8 cellular contexts compared by ENCODE assay signal in genomic region chr18:50967714-50968661, GRCh38. TPM values are rescaled to one million over a fixed set of nuclear protein-coding genes. Genes with fewer than 3 reads are reported as not detected.
DNase-seq lines count a peak whose midpoint lies in the region; ATAC-seq, FAIRE-seq and TF ChIP-seq lines count a peak whose summit lies in the region.

Gene ELAC1, plus strand, starts transcription at chr18:50968040. Its CDS starts 6,365 bp downstream, at chr18:50974405.

- FAIRE-seq in GM12892 (lab: Jason Lieb, UNC), result peak; percentile 97

- TF ChIP-seq POLR2A in GM12892 (IDR thresholded peaks at IDR 0.05; ENCODE audit: low read depth, low read length) (peak; percentile 94), uterus (IDR thresholded peaks at IDR 0.05) (peak; percentile 35 to 91)

- intact Hi-C loops in left ventricle myocardium superior (cut with micrococcal nuclease) (no loop called here), uterus (cut with DNase I; ENCODE audit: low total_unique reads) (no loop called here)

- peak; percentile 77 for DNase-seq in GM12892 (ENCODE audit: insufficient read length)
- DNase-seq in NCI-H1105 treated with DMSO at 0.1 percent for 48 hours (lab: John Stamatoyannopoulos, UW), result peak; percentile 85
- peak in 52 of 56 donors; percentile 16 to 84 (median 66) for DNase-seq in amygdala (lab: John Stamatoyannopoulos, UW)
- DNase-seq in left ventricle myocardium superior, result peak; percentile 91
- peak; percentile 35 for DNase-seq in pulmonary artery endothelial cell (ENCODE audit: low read depth, low spot score)
- DNase-seq in uterus, result peak; percentile 62 to 77

- H3K27me3 ChIP-seq in uterus, result no peaks in the 10 kb centered on the region

- no peaks in the 10 kb centered on the region for H3K27me3 Mint-ChIP-seq in T-helper 1 cell treated with Interleukin-12 subunit alpha and Interleukin-12 subunit beta and Interleukin-4 antibody, amounts not matched to agents 30 μg/mL and 1 μg/mL, for 36 hours (ENCODE audit: low read depth)

- H3K4me1 ChIP-seq in uterus, result peaks cover 0 to 10% of the 10 kb centered on the region in 2 donors

- H3K27ac ChIP-seq in uterus, result peak within 1 kb of the TSS; percentile 89 to 94

- H3K9me3 Mint-ChIP-seq in T-helper 1 cell treated with Interleukin-12 subunit alpha and Interleukin-12 subunit beta and Interleukin-4 antibody, amounts not matched to agents 30 μg/mL and 1 μg/mL, for 36 hours, result peaks cover 11% of the 10 kb centered on the region

- peak within 1 kb of the TSS; percentile 92 for H3K27ac Mint-ChIP-seq in T-helper 1 cell treated with Interleukin-12 subunit alpha and Interleukin-12 subunit beta and Interleukin-4 antibody, amounts not matched to agents 30 μg/mL and 1 μg/mL, for 36 hours

- H3K9me3 ChIP-seq in uterus, result no peaks in the 10 kb centered on the region

- no peaks in the 10 kb centered on the region for H3K36me3 ChIP-seq in uterus

- ATAC-seq in HG02678 (IDR thresholded peaks at IDR 0.05; ENCODE audit: unreplicated experiment) (peak; percentile 96), left ventricle myocardium superior (peak; percentile 99)

- peak within 1 kb of the TSS; percentile 85 for H3K4me3 Mint-ChIP-seq in T-helper 1 cell treated with Interleukin-12 subunit alpha and Interleukin-12 subunit beta and Interleukin-4 antibody, amounts not matched to agents 30 μg/mL and 1 μg/mL, for 36 hours

- H3K4me3 ChIP-seq in uterus, result peak within 1 kb of the TSS; percentile 36 to 54

- peak in 2 of 4 experiments; percentile 14 to 29 for TF ChIP-seq CTCF in uterus (IDR thresholded peaks at IDR 0.05)

- H3K36me3 Mint-ChIP-seq in T-helper 1 cell treated with Interleukin-12 subunit alpha and Interleukin-12 subunit beta and Interleukin-4 antibody, amounts not matched to agents 30 μg/mL and 1 μg/mL, for 36 hours (ENCODE audit: low read depth), result peaks cover 3% of the 10 kb centered on the region

- peaks cover 20% of the 10 kb centered on the region for H3K4me1 Mint-ChIP-seq in T-helper 1 cell treated with Interleukin-12 subunit alpha and Interleukin-12 subunit beta and Interleukin-4 antibody, amounts not matched to agents 30 μg/mL and 1 μg/mL, for 36 hours (ENCODE audit: low read depth)

RNA-seq across cellular contexts. Expression of gene ELAC1, which starts in this region (rescaled TPM):
- 7.5 TPM for polyA plus RNA-seq in GM12892 (2012; ENCODE audit: missing spikeins)
- total RNA-seq in left ventricle myocardium superior (4.3 TPM), pulmonary artery endothelial cell (5.7 and 6.5 TPM in 2 replicates), uterus (10 to 100 TPM in 2 of 4 donors, 1 to 10 TPM in 2; 4.1 to 26.2 (median 9.4) TPM)

Comparison
In these comparisons a context has a peak if more than half of its experiments do, and no peak if none do; other contexts are left out.
1. Peak in every context shown above with its lines: DNase-seq, ATAC-seq, H3K4me3 ChIP-seq and H3K27ac ChIP-seq.
2. DNase-seq: peak in every context shown above with its lines; median percentile 91 in left ventricle myocardium superior; 85 in NCI-H1105 treated with DMSO at 0.1 percent for 48 hours; 77 in GM12892; 70 in uterus; 66 in amygdala; 35 in pulmonary artery endothelial cell.